Comparison of ENCODE assay signal across 10 cellular contexts in genomic region chrX:129980043-129980442, GRCh38. TPM values are rescaled to one million over a fixed set of nuclear protein-coding genes. Genes with fewer than 3 reads are reported as not detected.
DNase-seq lines count a peak whose midpoint lies in the region; ATAC-seq and TF ChIP-seq lines count a peak whose summit lies in the region.
"Had no signal": no experiment of that assay in that cellular context is flagged by ENCODE, and none has a peak within 500 bp of the region (broad histone marks: within the 10 kb centered on the region; RNA-seq: fewer than 3 reads in every experiment).

No MANE protein-coding gene starts in this region.

- H3K4me3 ChIP-seq in testis: peak overlapping the region in 1 of 2 donors; percentile 53

- ATAC-seq in left colon (no peak), HG02884 (IDR thresholded peaks at IDR 0.05; ENCODE audit: unreplicated experiment) (no peak)

- H3K9me3 Mint-ChIP-seq in activated CD4-positive, alpha-beta T cell treated with anti-CD3 and anti-CD28 coated beads, Interleukin-2, amount 10 ng/mL, durations not matched to agents 7 days and 5 days: no peaks in the 10 kb centered on the region
- H3K9me3 Mint-ChIP-seq: CD4-positive, CD25-positive, alpha-beta regulatory T cell had no signal

- POLR2A ChIA-PET in activated CD4-positive, alpha-beta T cell treated with anti-CD3 and anti-CD28 coated beads, Interleukin-2, amount 10 ng/mL, durations not matched to agents 7 days and 5 days (lab: Charles Lee): no interaction called here

- H3K36me3 ChIP-seq in testis (ENCODE audit: low read depth, missing control alignments): no peaks in the 10 kb centered on the region

- no peaks in the 10 kb centered on the region for H3K9me3 ChIP-seq in testis

- no peaks in the 10 kb centered on the region for H3K27me3 ChIP-seq in testis

- no peak overlapping the region for H3K4me3 Mint-ChIP-seq in activated CD4-positive, alpha-beta T cell treated with anti-CD3 and anti-CD28 coated beads, Interleukin-2, amount 10 ng/mL, durations not matched to agents 7 days and 5 days

- H3K4me1 Mint-ChIP-seq in activated CD4-positive, alpha-beta T cell treated with anti-CD3 and anti-CD28 coated beads, Interleukin-2, amount 10 ng/mL, durations not matched to agents 7 days and 5 days: peaks cover 18% of the 10 kb centered on the region

- no peaks in the 10 kb centered on the region for H3K36me3 Mint-ChIP-seq in activated CD4-positive, alpha-beta T cell treated with anti-CD3 and anti-CD28 coated beads, Interleukin-2, amount 10 ng/mL, durations not matched to agents 7 days and 5 days (ENCODE audit: low read depth)
- H3K36me3 Mint-ChIP-seq: CD4-positive, CD25-positive, alpha-beta regulatory T cell had no signal

- TF ChIP-seq CTCF in testis (IDR thresholded peaks at IDR 0.05): no peak

- no CpG with 5 or more reads among the region's 36 CpGs for WGBS in testis, 2 donors

- no peak overlapping the region for H3K27ac Mint-ChIP-seq in activated CD4-positive, alpha-beta T cell treated with anti-CD3 and anti-CD28 coated beads, Interleukin-2, amount 10 ng/mL, durations not matched to agents 7 days and 5 days
- H3K27ac Mint-ChIP-seq: CD4-positive, CD25-positive, alpha-beta regulatory T cell had no signal

- CTCF ChIA-PET in activated CD4-positive, alpha-beta T cell treated with anti-CD3 and anti-CD28 coated beads, Interleukin-2, amount 10 ng/mL, durations not matched to agents 7 days and 5 days (lab: Charles Lee): interaction anchor here (2.1 kb wide), 1 partner anchor 19 kb away, joined by 14 read pairs; no protein-coding TSS in a partner anchor

- DNase-seq in activated CD4-positive, alpha-beta T cell treated with anti-CD3 and anti-CD28 coated beads for 4 hours: peak; percentile 32 to 48
- DNase-seq in activated CD4-positive, alpha-beta T cell treated with anti-CD3 and anti-CD28 coated beads, Interleukin-2, amount 10 ng/mL, durations not matched to agents 7 days and 5 days: no peak
- DNase-seq in activated T-helper 9 cell treated with anti-CD3 and anti-CD28 coated beads, Interleukin-2, amount 50 U/mL, for 16 hours (ENCODE audit: low read depth): peak; percentile 20
- DNase-seq in left colon: peak; percentile 51 to 60
- DNase-seq in testis: peak; percentile 47
- no peak for DNase-seq in GM19238 (ENCODE audit: insufficient read length, low spot score)
- DNase-seq in GOT3 (lab: John Stamatoyannopoulos, UW): no peak

- H3K27me3 Mint-ChIP-seq in activated CD4-positive, alpha-beta T cell treated with anti-CD3 and anti-CD28 coated beads, Interleukin-2, amount 10 ng/mL, durations not matched to agents 7 days and 5 days: peaks cover 17% of the 10 kb centered on the region

- H3K27ac ChIP-seq in testis: peak overlapping the region in 1 of 2 donors; percentile 64
- H3K27ac ChIP-seq: epithelial cell of prostate had no signal

- H3K4me1 ChIP-seq in testis: no peaks in the 10 kb centered on the region

- TF ChIP-seq POLR2A in testis (IDR thresholded peaks at IDR 0.05): no peak

- intact Hi-C loops in left colon (cut with DNase I, micrococcal nuclease): no loop called here
- intact Hi-C loops in testis (cut with DNase I; ENCODE audit: low total_unique reads): no loop called here

RNA-seq across cellular contexts. Expression of gene BCORL1, which starts 2.4 kb away (rescaled TPM):
- 1 to 10 TPM; 4.0 to 4.5 TPM for total RNA-seq in activated CD4-positive, alpha-beta T cell treated with anti-CD3 and anti-CD28 coated beads, Interleukin-2, amount 10 ng/mL, durations not matched to agents 7 days and 5 days
- 10 to 100 TPM; 10.6 to 12.2 TPM for total RNA-seq in left colon
- 10 to 100 TPM; 32.3 to 33.1 TPM for total RNA-seq in testis
- 27.7 TPM for polyA plus RNA-seq in testis (ENCODE audit: insufficient read depth, low read depth, low replicate concordance)

Comparison
In these comparisons a context has a peak if more than half of its experiments do, and no peak if none do; other contexts are left out.
1. DNase-seq: peak in activated CD4-positive, alpha-beta T cell treated with anti-CD3 and anti-CD28 coated beads for 4 hours (2 of 2), activated T-helper 9 cell treated with anti-CD3 and anti-CD28 coated beads, Interleukin-2, amount 50 U/mL, for 16 hours (single experiment), left colon (2 of 2) and testis (single experiment); none in activated CD4-positive, alpha-beta T cell treated with anti-CD3 and anti-CD28 coated beads, Interleukin-2, amount 10 ng/mL, durations not matched to agents 7 days and 5 days (single experiment), GM19238 (single experiment) and GOT3 (single experiment).